ENCODE assay signal across 24 cellular contexts in genomic region chr10:108203905-108204527, GRCh38.
DNase-seq lines count a peak whose midpoint lies in the region; ATAC-seq and TF ChIP-seq lines count a peak whose summit lies in the region.
"Had no signal": no experiment of that assay in that cellular context is flagged by ENCODE, and none has a peak within 500 bp of the region (broad histone marks: within the 10 kb centered on the region; RNA-seq: fewer than 3 reads in every experiment).

No MANE protein-coding gene starts in this region.

- no peaks in the 10 kb centered on the region for H3K4me1 Mint-ChIP-seq in stimulated activated naive CD8-positive, alpha-beta T cell treated with anti-CD3 and anti-CD28 coated beads, Interleukin-15, amount 100 ng/mL, for 72 hours
- H3K4me1 Mint-ChIP-seq in WTC11, result peaks cover 18% of the 10 kb centered on the region
- H3K4me1 Mint-ChIP-seq: activated CD4-positive, alpha-beta T cell treated with anti-CD3 and anti-CD28 coated beads, Interleukin-2, amount 10 ng/mL, durations not matched to agents 7 days and 5 days; CD14-positive monocyte; naive thymus-derived CD4-positive, alpha-beta T cell; stimulated activated naive B cell treated with anti-CD40 and anti-IgM and Interleukin-4, amounts not matched to agents 10 μg/mL and 1 μg/mL and 100 μg/mL, for 72 hours; T-cell had no signal

- H3K4me3 Mint-ChIP-seq in stimulated activated naive CD8-positive, alpha-beta T cell treated with anti-CD3 and anti-CD28 coated beads, Interleukin-15, amount 100 ng/mL, for 72 hours, result no peak overlapping the region
- H3K4me3 Mint-ChIP-seq in WTC11, result no peak overlapping the region
- H3K4me3 Mint-ChIP-seq: activated CD4-positive, alpha-beta T cell treated with anti-CD3 and anti-CD28 coated beads, Interleukin-2, amount 10 ng/mL, durations not matched to agents 7 days and 5 days; activated naive CD8-positive, alpha-beta T cell; activated T-cell treated with anti-CD3 and anti-CD28 coated beads, Interleukin-2, amount 50 U/mL, for 24 hours; CD14-positive monocyte; naive thymus-derived CD4-positive, alpha-beta T cell; stimulated activated naive B cell treated with anti-CD40 and anti-IgM and Interleukin-4, amounts not matched to agents 10 μg/mL and 1 μg/mL and 100 μg/mL, for 72 hours; T-cell had no signal

- no peaks in the 10 kb centered on the region for H3K9me3 Mint-ChIP-seq in stimulated activated naive CD8-positive, alpha-beta T cell treated with anti-CD3 and anti-CD28 coated beads, Interleukin-15, amount 100 ng/mL, for 72 hours
- no peaks in the 10 kb centered on the region for H3K9me3 Mint-ChIP-seq in WTC11

- H3K27ac Mint-ChIP-seq in stimulated activated naive CD8-positive, alpha-beta T cell treated with anti-CD3 and anti-CD28 coated beads, Interleukin-15, amount 100 ng/mL, for 72 hours, result no peak overlapping the region
- no peak overlapping the region for H3K27ac Mint-ChIP-seq in WTC11
- H3K27ac Mint-ChIP-seq: activated CD4-positive, alpha-beta T cell treated with anti-CD3 and anti-CD28 coated beads, Interleukin-2, amount 10 ng/mL, durations not matched to agents 7 days and 5 days; activated naive CD8-positive, alpha-beta T cell; activated T-cell treated with anti-CD3 and anti-CD28 coated beads, Interleukin-2, amount 50 U/mL, for 24 hours; CD14-positive monocyte; naive thymus-derived CD4-positive, alpha-beta T cell; stimulated activated naive B cell treated with anti-CD40 and anti-IgM and Interleukin-4, amounts not matched to agents 10 μg/mL and 1 μg/mL and 100 μg/mL, for 72 hours; T-cell had no signal

- no peaks in the 10 kb centered on the region for H3K27me3 Mint-ChIP-seq in stimulated activated naive CD8-positive, alpha-beta T cell treated with anti-CD3 and anti-CD28 coated beads, Interleukin-15, amount 100 ng/mL, for 72 hours
- no peaks in the 10 kb centered on the region for H3K27me3 Mint-ChIP-seq in WTC11 (ENCODE audit: low read depth)
- H3K27me3 Mint-ChIP-seq: activated CD4-positive, alpha-beta T cell treated with anti-CD3 and anti-CD28 coated beads, Interleukin-2, amount 10 ng/mL, durations not matched to agents 7 days and 5 days; activated naive CD8-positive, alpha-beta T cell; activated T-cell treated with anti-CD3 and anti-CD28 coated beads, Interleukin-2, amount 50 U/mL, for 24 hours; naive thymus-derived CD4-positive, alpha-beta T cell; stimulated activated naive B cell treated with anti-CD40 and anti-IgM and Interleukin-4, amounts not matched to agents 10 μg/mL and 1 μg/mL and 100 μg/mL, for 72 hours; T-cell had no signal

- CTCF ChIA-PET in WTC11 (lab: Charles Lee), result interaction anchor here (0.5 to 2.6 kb wide), 72 partner anchors 10 to 1253 kb away, joined by 3 to 59 read pairs (median 4); no protein-coding TSS in a partner anchor

- peak; percentile 14 for ATAC-seq in stimulated activated naive CD8-positive, alpha-beta T cell treated with anti-CD3 and anti-CD28 coated beads, Interleukin-15, Interleukin-2, amounts not matched to agents 100 U/mL and 50 U/mL, for 24 hours
- ATAC-seq in stimulated activated naive CD8-positive, alpha-beta T cell treated with anti-CD3 and anti-CD28 coated beads, Interleukin-15, amount 100 ng/mL, for 72 hours, result no peak
- ATAC-seq in HG02852 (IDR thresholded peaks at IDR 0.05; ENCODE audit: unreplicated experiment) (peak; percentile 22), WTC11 (peak; percentile 61)
- ATAC-seq: gastrocnemius medialis; naive thymus-derived CD4-positive, alpha-beta T cell; stimulated activated naive B cell treated with anti-CD40 and anti-IgM and Interleukin-4, amounts not matched to agents 10 μg/mL and 1 μg/mL and 100 μg/mL, for 72 hours; T-cell had no signal

- POLR2A ChIA-PET in WTC11 (lab: Charles Lee), result interaction anchor here (0.7 kb wide), 1 partner anchor 601 kb away, joined by 5 read pairs; no protein-coding TSS in a partner anchor

- DNase-seq in stimulated activated naive CD8-positive, alpha-beta T cell treated with anti-CD3 and anti-CD28 coated beads, Interleukin-15, Interleukin-2, amounts not matched to agents 100 U/mL and 50 U/mL, for 24 hours, result no peak
- DNase-seq in stimulated activated naive CD8-positive, alpha-beta T cell treated with anti-CD3 and anti-CD28 coated beads, Interleukin-15, amount 100 ng/mL, for 72 hours, result no peak
- no peak for DNase-seq in WTC11 (ENCODE audit: low spot score)
- no peak for DNase-seq in activated CD4-positive, alpha-beta T cell treated with anti-CD3 and anti-CD28 coated beads for 4 hours
- no peak for DNase-seq in kidney glomerular epithelial cell (lab: John Stamatoyannopoulos, UW)
- DNase-seq in occipital lobe (lab: John Stamatoyannopoulos, UW), result no peak
- DNase-seq in DMS53 treated with DMSO at 0.1 percent for 48 hours (lab: John Stamatoyannopoulos, UW; ENCODE audit: unreplicated experiment), result no peak
- DNase-seq: 8988T; activated CD4-positive, alpha-beta T cell treated with anti-CD3 and anti-CD28 coated beads, Interleukin-2, amount 10 ng/mL, durations not matched to agents 7 days and 5 days; activated effector memory CD4-positive, alpha-beta T cell treated with anti-CD3 and anti-CD28 coated beads, Interleukin-2, amount 50 U/mL, for 16 hours; activated T-cell treated with anti-CD3 and anti-CD28 coated beads, Interleukin-2, amount 50 U/mL, for 24 hours; aorta; gastrocnemius medialis; GOT3; lower lobe of right lung; naive thymus-derived CD4-positive, alpha-beta T cell; NCI-H446; stimulated activated CD4-positive, alpha-beta T cell treated with anti-CD3 and anti-CD28 coated beads, Interleukin-15, amount 100 ng/mL, for 24 hours; stimulated activated naive B cell treated with anti-CD40 and anti-IgM and Interleukin-4, amounts not matched to agents 10 μg/mL and 1 μg/mL and 100 μg/mL, for 72 hours; T-cell; upper lobe of right lung had no signal

- no peak for TF ChIP-seq CTCF in WTC11 (IDR thresholded peaks at IDR 0.05)

- H3K36me3 Mint-ChIP-seq in WTC11, result no peaks in the 10 kb centered on the region
- H3K36me3 Mint-ChIP-seq: activated naive CD8-positive, alpha-beta T cell; CD14-positive monocyte; stimulated activated naive B cell treated with anti-CD40 and anti-IgM and Interleukin-4, amounts not matched to agents 10 μg/mL and 1 μg/mL and 100 μg/mL, for 72 hours; T-cell had no signal

TF ChIP-seq in WTC11, 78 proteins besides CTCF, POLR2A, EP300 and RAD21 (continues in another document):
- TF ChIP-seq, protein P1, sequence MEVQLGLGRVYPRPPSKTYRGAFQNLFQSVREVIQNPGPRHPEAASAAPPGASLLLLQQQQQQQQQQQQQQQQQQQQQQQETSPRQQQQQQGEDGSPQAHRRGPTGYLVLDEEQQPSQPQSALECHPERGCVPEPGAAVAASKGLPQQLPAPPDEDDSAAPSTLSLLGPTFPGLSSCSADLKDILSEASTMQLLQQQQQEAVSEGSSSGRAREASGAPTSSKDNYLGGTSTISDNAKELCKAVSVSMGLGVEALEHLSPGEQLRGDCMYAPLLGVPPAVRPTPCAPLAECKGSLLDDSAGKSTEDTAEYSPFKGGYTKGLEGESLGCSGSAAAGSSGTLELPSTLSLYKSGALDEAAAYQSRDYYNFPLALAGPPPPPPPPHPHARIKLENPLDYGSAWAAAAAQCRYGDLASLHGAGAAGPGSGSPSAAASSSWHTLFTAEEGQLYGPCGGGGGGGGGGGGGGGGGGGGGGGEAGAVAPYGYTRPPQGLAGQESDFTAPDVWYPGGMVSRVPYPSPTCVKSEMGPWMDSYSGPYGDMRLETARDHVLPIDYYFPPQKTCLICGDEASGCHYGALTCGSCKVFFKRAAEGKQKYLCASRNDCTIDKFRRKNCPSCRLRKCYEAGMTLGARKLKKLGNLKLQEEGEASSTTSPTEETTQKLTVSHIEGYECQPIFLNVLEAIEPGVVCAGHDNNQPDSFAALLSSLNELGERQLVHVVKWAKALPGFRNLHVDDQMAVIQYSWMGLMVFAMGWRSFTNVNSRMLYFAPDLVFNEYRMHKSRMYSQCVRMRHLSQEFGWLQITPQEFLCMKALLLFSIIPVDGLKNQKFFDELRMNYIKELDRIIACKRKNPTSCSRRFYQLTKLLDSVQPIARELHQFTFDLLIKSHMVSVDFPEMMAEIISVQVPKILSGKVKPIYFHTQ (CRISPR knock-in tag; IDR thresholded peaks at IDR 0.05), result no peak
- TF ChIP-seq MXD4 (CRISPR knock-in tag; IDR thresholded peaks at IDR 0.05; ENCODE audit: borderline replicate concordance), result no peak
- TF ChIP-seq ESRRA (CRISPR knock-in tag; IDR thresholded peaks at IDR 0.05; ENCODE audit: borderline replicate concordance), result no peak
- no peak for TF ChIP-seq ZNF671 (CRISPR knock-in tag; IDR thresholded peaks at IDR 0.05)
- TF ChIP-seq, protein P2, sequence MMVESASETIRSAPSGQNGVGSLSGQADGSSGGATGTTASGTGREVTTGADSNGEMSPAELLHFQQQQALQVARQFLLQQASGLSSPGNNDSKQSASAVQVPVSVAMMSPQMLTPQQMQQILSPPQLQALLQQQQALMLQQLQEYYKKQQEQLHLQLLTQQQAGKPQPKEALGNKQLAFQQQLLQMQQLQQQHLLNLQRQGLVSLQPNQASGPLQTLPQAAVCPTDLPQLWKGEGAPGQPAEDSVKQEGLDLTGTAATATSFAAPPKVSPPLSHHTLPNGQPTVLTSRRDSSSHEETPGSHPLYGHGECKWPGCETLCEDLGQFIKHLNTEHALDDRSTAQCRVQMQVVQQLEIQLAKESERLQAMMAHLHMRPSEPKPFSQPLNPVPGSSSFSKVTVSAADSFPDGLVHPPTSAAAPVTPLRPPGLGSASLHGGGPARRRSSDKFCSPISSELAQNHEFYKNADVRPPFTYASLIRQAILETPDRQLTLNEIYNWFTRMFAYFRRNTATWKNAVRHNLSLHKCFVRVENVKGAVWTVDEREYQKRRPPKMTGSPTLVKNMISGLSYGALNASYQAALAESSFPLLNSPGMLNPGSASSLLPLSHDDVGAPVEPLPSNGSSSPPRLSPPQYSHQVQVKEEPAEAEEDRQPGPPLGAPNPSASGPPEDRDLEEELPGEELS (CRISPR knock-in tag; IDR thresholded peaks at IDR 0.05), result no peak
- no peak for TF ChIP-seq FOXK1 (CRISPR knock-in tag; IDR thresholded peaks at IDR 0.05)
- no peak for TF ChIP-seq PRRX2 (CRISPR knock-in tag; IDR thresholded peaks at IDR 0.05)
- TF ChIP-seq E2F1 (CRISPR knock-in tag; IDR thresholded peaks at IDR 0.05), result no peak
